8 cellular contexts compared by ENCODE assay signal in the genomic region with DNA sequence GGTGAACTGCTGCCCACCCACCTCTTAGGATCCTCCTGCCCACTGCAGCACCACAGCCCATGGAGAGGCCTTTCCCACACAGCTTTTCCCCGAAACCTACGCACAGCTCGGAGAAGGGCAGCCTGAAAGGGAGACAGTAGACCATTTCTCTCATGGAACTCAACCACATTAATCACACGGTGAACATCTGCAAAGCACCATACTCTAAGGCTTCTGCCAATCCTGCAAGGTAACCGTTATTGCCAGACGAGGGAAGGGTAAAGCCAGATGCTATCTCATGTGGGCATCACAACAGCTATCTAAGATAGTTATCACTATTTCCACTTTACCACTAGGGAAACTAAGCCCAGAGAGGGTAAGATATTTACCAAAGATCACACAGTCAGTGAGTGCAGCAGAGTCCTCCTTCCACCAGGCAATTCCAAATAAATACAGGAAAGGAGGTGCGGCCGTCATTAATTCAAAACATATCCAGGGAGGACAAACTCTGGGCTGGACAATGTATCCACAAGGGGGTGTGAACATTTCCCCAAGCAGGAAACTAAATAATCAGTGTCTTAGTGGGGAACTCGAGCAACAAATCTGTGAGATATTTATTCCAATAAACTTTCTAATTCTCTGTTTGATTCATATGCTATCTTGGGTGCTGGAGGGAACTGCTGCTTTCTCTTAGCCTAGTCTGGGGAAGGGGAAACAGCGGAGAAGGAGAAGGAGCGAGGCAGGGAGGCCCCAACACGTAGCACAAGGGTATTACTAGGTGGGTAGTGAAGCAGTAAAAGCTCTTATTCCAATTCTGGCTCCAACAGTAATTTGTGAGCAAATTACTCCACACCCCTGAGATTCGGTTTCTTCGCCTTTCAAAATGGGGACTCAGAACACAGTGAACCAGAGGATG. TPM values are rescaled to one million over a fixed set of nuclear protein-coding genes. Genes with fewer than 3 reads are reported as not detected.
A peak's percentile ranks its signal among the peaks of the same experiment; 100 is the strongest.
DNase-seq lines count a peak whose midpoint lies in the region; ATAC-seq and TF ChIP-seq lines count a peak whose summit lies in the region.

No MANE protein-coding gene starts in this region.

- peak overlapping the region; percentile 93 for H3K4me3 Mint-ChIP-seq in T-helper 1 cell treated with Interleukin-12 subunit alpha and Interleukin-12 subunit beta and Interleukin-4 antibody, amounts not matched to agents 30 μg/mL and 1 μg/mL, for 36 hours
- peak overlapping the region; percentile 96 for H3K4me3 Mint-ChIP-seq in activated T-helper 1 cell treated with anti-CD3 and anti-CD28 coated beads, Interleukin-12 subunit alpha, Interleukin-12 subunit beta, Interleukin-2, Interleukin-4 antibody, amounts not matched to agents 30 ng/mL and 10 ng/mL and 1 ng/mL, durations not matched to agents 14 hours and 24 hours and 36 hours

- H3K27ac Mint-ChIP-seq in T-helper 1 cell treated with Interleukin-12 subunit alpha and Interleukin-12 subunit beta and Interleukin-4 antibody, amounts not matched to agents 30 μg/mL and 1 μg/mL, for 36 hours = peak overlapping the region; percentile 83
- peak overlapping the region; percentile 82 for H3K27ac Mint-ChIP-seq in activated T-helper 1 cell treated with anti-CD3 and anti-CD28 coated beads, Interleukin-12 subunit alpha, Interleukin-12 subunit beta, Interleukin-2, Interleukin-4 antibody, amounts not matched to agents 30 ng/mL and 10 ng/mL and 1 ng/mL, durations not matched to agents 14 hours and 24 hours and 36 hours

- intact Hi-C loops in activated T-helper 1 cell treated with anti-CD3 and anti-CD28 coated beads, Interleukin-12 subunit alpha, Interleukin-12 subunit beta, Interleukin-2, Interleukin-4 antibody, amounts not matched to agents 30 ng/mL and 10 ng/mL and 1 ng/mL, durations not matched to agents 14 hours and 24 hours and 36 hours (cut with micrococcal nuclease) = loop anchor here (1.0 to 10.0 kb wide), 11 partner anchors 72 to 1946 kb away; a partner anchor contains a TSS
- intact Hi-C loops in posterior vena cava (cut with DNase I) = no loop called here
- intact Hi-C loops in sciatic nerve (cut with DNase I) = loop anchor here (10.0 kb wide), 1 partner anchor 78 kb away; no protein-coding TSS in a partner anchor

- WGBS in suprapubic skin = 30% methylated on average over 14 of the region's 14 CpGs

- peaks cover 37% of the 10 kb centered on the region for H3K4me1 ChIP-seq in suprapubic skin

- peaks cover under 1% of the 10 kb centered on the region for H3K36me3 ChIP-seq in suprapubic skin

- no peaks in the 10 kb centered on the region for H3K9me3 ChIP-seq in iPS-18c (ENCODE audit: control insufficient read depth, insufficient read depth, low read length)
- H3K9me3 ChIP-seq in suprapubic skin = no peaks in the 10 kb centered on the region

- no peak for TF ChIP-seq CTCF in suprapubic skin (IDR thresholded peaks at IDR 0.05)

- H3K36me3 Mint-ChIP-seq in T-helper 1 cell treated with Interleukin-12 subunit alpha and Interleukin-12 subunit beta and Interleukin-4 antibody, amounts not matched to agents 30 μg/mL and 1 μg/mL, for 36 hours (ENCODE audit: low read depth) = peaks cover 5% of the 10 kb centered on the region
- peaks cover 15% of the 10 kb centered on the region for H3K36me3 Mint-ChIP-seq in activated T-helper 1 cell treated with anti-CD3 and anti-CD28 coated beads, Interleukin-12 subunit alpha, Interleukin-12 subunit beta, Interleukin-2, Interleukin-4 antibody, amounts not matched to agents 30 ng/mL and 10 ng/mL and 1 ng/mL, durations not matched to agents 14 hours and 24 hours and 36 hours (ENCODE audit: low read depth)

- H3K4me1 Mint-ChIP-seq in T-helper 1 cell treated with Interleukin-12 subunit alpha and Interleukin-12 subunit beta and Interleukin-4 antibody, amounts not matched to agents 30 μg/mL and 1 μg/mL, for 36 hours (ENCODE audit: low read depth) = peaks cover 23% of the 10 kb centered on the region
- H3K4me1 Mint-ChIP-seq in activated T-helper 1 cell treated with anti-CD3 and anti-CD28 coated beads, Interleukin-12 subunit alpha, Interleukin-12 subunit beta, Interleukin-2, Interleukin-4 antibody, amounts not matched to agents 30 ng/mL and 10 ng/mL and 1 ng/mL, durations not matched to agents 14 hours and 24 hours and 36 hours (ENCODE audit: low read depth) = peaks cover 38% of the 10 kb centered on the region

- H3K27me3 Mint-ChIP-seq in T-helper 1 cell treated with Interleukin-12 subunit alpha and Interleukin-12 subunit beta and Interleukin-4 antibody, amounts not matched to agents 30 μg/mL and 1 μg/mL, for 36 hours (ENCODE audit: low read depth) = no peaks in the 10 kb centered on the region
- H3K27me3 Mint-ChIP-seq in activated T-helper 1 cell treated with anti-CD3 and anti-CD28 coated beads, Interleukin-12 subunit alpha, Interleukin-12 subunit beta, Interleukin-2, Interleukin-4 antibody, amounts not matched to agents 30 ng/mL and 10 ng/mL and 1 ng/mL, durations not matched to agents 14 hours and 24 hours and 36 hours (ENCODE audit: insufficient read depth) = no peaks in the 10 kb centered on the region

- H3K4me3 ChIP-seq in iPS-18c (ENCODE audit: insufficient read depth, low read depth, low read length) (peak overlapping the region; percentile 82), suprapubic skin (peak overlapping the region; percentile 61)

- DNase-seq in T-helper 1 cell (no peak), suprapubic skin (ENCODE audit: low spot score in 2 of 2) (no peak), left lobe of liver (ENCODE audit: low spot score) (no peak), posterior vena cava (ENCODE audit: low spot score) (no peak), sciatic nerve (ENCODE audit: low spot score) (no peak)
- no peak for DNase-seq in activated T-helper 1 cell treated with anti-CD3 and anti-CD28 coated beads, Interleukin-12 subunit alpha, Interleukin-12 subunit beta, Interleukin-2, Interleukin-4 antibody, amounts not matched to agents 30 ng/mL and 10 ng/mL and 1 ng/mL, durations not matched to agents 14 hours and 24 hours and 36 hours (ENCODE audit: low spot score)

- no peak for TF ChIP-seq POLR2A in suprapubic skin (IDR thresholded peaks at IDR 0.05)

- no peak for ATAC-seq in left lobe of liver
- no peak for ATAC-seq in sciatic nerve

- no peaks in the 10 kb centered on the region for H3K9me3 Mint-ChIP-seq in T-helper 1 cell treated with Interleukin-12 subunit alpha and Interleukin-12 subunit beta and Interleukin-4 antibody, amounts not matched to agents 30 μg/mL and 1 μg/mL, for 36 hours
- H3K9me3 Mint-ChIP-seq in activated T-helper 1 cell treated with anti-CD3 and anti-CD28 coated beads, Interleukin-12 subunit alpha, Interleukin-12 subunit beta, Interleukin-2, Interleukin-4 antibody, amounts not matched to agents 30 ng/mL and 10 ng/mL and 1 ng/mL, durations not matched to agents 14 hours and 24 hours and 36 hours = no peaks in the 10 kb centered on the region

- no peak for TF ChIP-seq EP300 in suprapubic skin (IDR thresholded peaks at IDR 0.05)

- peak overlapping the region; percentile 83 for H3K27ac ChIP-seq in suprapubic skin

- H3K27me3 ChIP-seq in suprapubic skin = no peaks in the 10 kb centered on the region

RNA-seq across cellular contexts. Expression of a gene that starts 0.7 kb away (rescaled TPM):
- 16.9 and 19.0 TPM in 2 replicates for total RNA-seq in activated T-helper 1 cell treated with anti-CD3 and anti-CD28 coated beads, Interleukin-12 subunit alpha, Interleukin-12 subunit beta, Interleukin-2, Interleukin-4 antibody, amounts not matched to agents 30 ng/mL and 10 ng/mL and 1 ng/mL, durations not matched to agents 14 hours and 24 hours and 36 hours
- total RNA-seq in suprapubic skin (1 to 10 TPM; 3.9 to 7.0 (median 5.0) TPM), left lobe of liver (7.5 TPM), posterior vena cava (1 to 10 TPM; 5.4 to 6.4 TPM), sciatic nerve (8.1 TPM)

RNA-seq across cellular contexts. Expression of a gene that starts 0.9 kb away (rescaled TPM):
- 82.9 and 88.7 TPM in 2 replicates for total RNA-seq in activated T-helper 1 cell treated with anti-CD3 and anti-CD28 coated beads, Interleukin-12 subunit alpha, Interleukin-12 subunit beta, Interleukin-2, Interleukin-4 antibody, amounts not matched to agents 30 ng/mL and 10 ng/mL and 1 ng/mL, durations not matched to agents 14 hours and 24 hours and 36 hours
- total RNA-seq in suprapubic skin (10 to 100 TPM; 20.0 to 33.0 (median 25.7) TPM), left lobe of liver (22.9 TPM), posterior vena cava (10 to 100 TPM; 26.1 to 30.6 TPM), sciatic nerve (45.4 TPM)

Comparison
In these comparisons a context has a peak if more than half of its experiments do, and no peak if none do; other contexts are left out.
1. intact Hi-C loops: an anchor here in activated T-helper 1 cell treated with anti-CD3 and anti-CD28 coated beads, Interleukin-12 subunit alpha, Interleukin-12 subunit beta, Interleukin-2, Interleukin-4 antibody, amounts not matched to agents 30 ng/mL and 10 ng/mL and 1 ng/mL, durations not matched to agents 14 hours and 24 hours and 36 hours (1.0 to 10.0 kb wide) and sciatic nerve (10.0 kb wide); none called in posterior vena cava.